8 cellular contexts compared by ENCODE assay signal in genomic region chr20:1437222-1437904, GRCh38. TPM values are rescaled to one million over a fixed set of nuclear protein-coding genes. Genes with fewer than 3 reads are reported as not detected.
DNase-seq lines count a peak whose midpoint lies in the region; ATAC-seq, FAIRE-seq and TF ChIP-seq lines count a peak whose summit lies in the region.

No MANE protein-coding gene starts in this region.

- H3K27ac ChIP-seq in 22Rv1: no peak overlapping the region

- intact Hi-C loops in left ventricle myocardium superior (cut with micrococcal nuclease) (loop anchor here (2.0 kb wide), 1 partner anchor 125 kb away; no protein-coding TSS in a partner anchor), sciatic nerve (cut with DNase I) (no loop called here)

- peak; percentile 95 for FAIRE-seq in GM12891 (lab: Jason Lieb, UNC)

- DNase-seq in GM12891 (ENCODE audit: insufficient read length, low spot score) (peak; percentile 29), NCI-H146 (lab: John Stamatoyannopoulos, UW) (peak; percentile 83), T-helper 22 cell (ENCODE audit: low read depth) (peak; percentile 42), amygdala (lab: John Stamatoyannopoulos, UW) (peak in 53 of 56 donors; percentile 2 to 79 (median 32)), left ventricle myocardium superior (peak; percentile 74), sciatic nerve (ENCODE audit: low spot score) (peak; percentile 86)

- ATAC-seq in left ventricle myocardium superior (peak; percentile 78), sciatic nerve (peak; percentile 64), GM19023 (IDR thresholded peaks at IDR 0.05; ENCODE audit: unreplicated experiment) (no peak)

- TF ChIP-seq CTCF in 22Rv1 (IDR thresholded peaks at IDR 0.05): peak; percentile 93

- TF ChIP-seq POLR2A in GM12891 (IDR thresholded peaks at IDR 0.05; ENCODE audit: low read depth, low read length): no peak

TF ChIP-seq in GM12891, 5 proteins besides CTCF, POLR2A, EP300 and RAD21:
- no peak for TF ChIP-seq SPI1 (IDR thresholded peaks at IDR 0.05; ENCODE audit: low read depth, low read length)
- no peak for TF ChIP-seq TAF1 (IDR thresholded peaks at IDR 0.05; ENCODE audit: low read depth, low read length)
- TF ChIP-seq POLR2AphosphoS5 (IDR thresholded peaks at IDR 0.05; ENCODE audit: low read depth, low read length): no peak
- no peak for TF ChIP-seq PAX5 (IDR thresholded peaks at IDR 0.05; ENCODE audit: insufficient read depth, low read length, severe bottlenecking)
- peak; percentile 46; the same call in 1 of the 2 replicates for TF ChIP-seq POU2F2 (IDR thresholded peaks at IDR 0.05; ENCODE audit: low read depth, low read length)

RNA-seq across cellular contexts. Expression of gene NSFL1C, which starts 29.3 kb away (rescaled TPM):
- polyA plus RNA-seq in GM12891 (2012; ENCODE audit: low read depth, missing spikeins): 37.4 TPM
- total RNA-seq in left ventricle myocardium superior (59.9 TPM), sciatic nerve (77.9 TPM)

RNA-seq across cellular contexts. Expression of gene FKBP1A, which starts 44.5 kb away (rescaled TPM):
- 221 TPM for polyA plus RNA-seq in GM12891 (2012; ENCODE audit: low read depth, missing spikeins)
- total RNA-seq in left ventricle myocardium superior (135 TPM), sciatic nerve (242 TPM)

RNA-seq across cellular contexts. Expression of gene SIRPB2, which starts 53.9 kb away (rescaled TPM):
- not detected for polyA plus RNA-seq in GM12891 (2012; ENCODE audit: low read depth, missing spikeins)
- total RNA-seq in left ventricle myocardium superior (3.5 TPM), sciatic nerve (8.2 TPM)

Comparison
In these comparisons a context has a peak if more than half of its experiments do, and no peak if none do; other contexts are left out.
1. DNase-seq: peak in every context shown above with its lines; median percentile 86 in sciatic nerve; 83 in NCI-H146; 74 in left ventricle myocardium superior; 42 in T-helper 22 cell; 32 in amygdala; 29 in GM12891.